Comparison of ENCODE assay signal across 21 cellular contexts in genomic region chr17:44977740-44978584, GRCh38. TPM values are rescaled to one million over a fixed set of nuclear protein-coding genes. Genes with fewer than 3 reads are reported as not detected.
DNase-seq lines count a peak whose midpoint lies in the region; ATAC-seq, FAIRE-seq and TF ChIP-seq lines count a peak whose summit lies in the region.
"Had no signal": no experiment of that assay in that cellular context is flagged by ENCODE, and none has a peak within 500 bp of the region (broad histone marks: within the 10 kb centered on the region; RNA-seq: fewer than 3 reads in every experiment).

No MANE protein-coding gene starts in this region.

- CTCF ChIA-PET in A549 (lab: Yijun Ruan, JAX): interaction anchor here (0.8 to 8.9 kb wide), 18 partner anchors 7 to 154 kb away, joined by 3 to 112 read pairs (median 4); partner anchors contain the start of genes C1QL1 and PLCD3

- H3K9me3 ChIP-seq in A549: no peaks in the 10 kb centered on the region
- no peaks in the 10 kb centered on the region for H3K9me3 ChIP-seq in Loucy (ENCODE audit: insufficient read depth, low read depth, low read length)
- no peaks in the 10 kb centered on the region for H3K9me3 ChIP-seq in cardiac muscle cell (ENCODE audit: low read depth)
- H3K9me3 ChIP-seq in MM.1S (replicated peaks; ENCODE audit: insufficient read depth, low read length): no peaks in the 10 kb centered on the region
- H3K9me3 ChIP-seq: suprapubic skin had no signal

- FAIRE-seq in A549 (lab: Jason Lieb, UNC): no peak
- FAIRE-seq: GM12892 had no signal

- ATAC-seq in A549: no peak

- H3K27me3 Mint-ChIP-seq in nephron progenitor cell (ENCODE audit: low read depth, poor library complexity): peaks cover 55% of the 10 kb centered on the region

- H2AFZ ChIP-seq in Loucy (ENCODE audit: low read length) (0 out of 2 replicates have a peak overlapping the region, but pooled peaks have one; percentile 30), MM.1S (ENCODE audit: low read length) (no peak overlapping the region)
- H2AFZ ChIP-seq: parathyroid adenoma had no signal

- peak overlapping the region; percentile 48 for H3K4me3 Mint-ChIP-seq in nephron progenitor cell
- H3K4me3 Mint-ChIP-seq: activated CD4-positive, alpha-beta T cell treated with anti-CD3 and anti-CD28 coated beads, Interleukin-2, amount 10 ng/mL, durations not matched to agents 7 days and 5 days; CD4-positive, CD25-positive, alpha-beta regulatory T cell; central memory CD8-positive, alpha-beta T cell; immature natural killer cell; T-helper 1 cell treated with Interleukin-12 subunit alpha and Interleukin-12 subunit beta and Interleukin-4 antibody, amounts not matched to agents 30 μg/mL and 1 μg/mL, for 36 hours had no signal

- H3K4me1 ChIP-seq in A549 (peaks cover 45% of the 10 kb centered on the region), Loucy (ENCODE audit: insufficient read depth, low read length, poor library complexity, severe bottlenecking) (no peaks in the 10 kb centered on the region), cardiac muscle cell (ENCODE audit: low read depth) (peaks cover 57% of the 10 kb centered on the region), MM.1S (ENCODE audit: low read length) (no peaks in the 10 kb centered on the region)
- H3K4me1 ChIP-seq: parathyroid adenoma, suprapubic skin had no signal

- no peaks in the 10 kb centered on the region for H3K9me2 ChIP-seq in Loucy (replicated peaks; ENCODE audit: low read depth, low read length)
- no peaks in the 10 kb centered on the region for H3K9me2 ChIP-seq in MM.1S (replicated peaks; ENCODE audit: insufficient read depth, low read length)

- no peaks in the 10 kb centered on the region for H3K36me3 ChIP-seq in Loucy (ENCODE audit: insufficient read depth, low read length)
- H3K36me3 ChIP-seq in cardiac muscle cell: no peaks in the 10 kb centered on the region
- no peaks in the 10 kb centered on the region for H3K36me3 ChIP-seq in MM.1S (replicated peaks; ENCODE audit: insufficient read depth, low read length)
- H3K36me3 ChIP-seq: suprapubic skin had no signal

- no peaks in the 10 kb centered on the region for H3K79me2 ChIP-seq in Loucy (ENCODE audit: insufficient read depth, low read length)
- H3K79me2 ChIP-seq in MM.1S (ENCODE audit: low read length): no peaks in the 10 kb centered on the region
- H3K79me2 ChIP-seq: parathyroid adenoma had no signal

- DNase-seq in A549 (ENCODE audit: low read depth in 1 of 2, low spot score in 1 of 2) (no peak), cardiac muscle cell (ENCODE audit: low read depth in 1 of 2, low spot score in 1 of 2) (peak in 1 of 2 donors; percentile 75), nephron progenitor cell (no peak), hippocampal formation (lab: John Stamatoyannopoulos, UW) (no peak), MM.1S (no peak)
- no peak for DNase-seq in stimulated activated CD4-positive, alpha-beta T cell treated with anti-CD3 and anti-CD28 coated beads, Interleukin-12 subunit alpha, Interleukin-12 subunit beta, amount 100 ng/mL, for 4 hours
- no peak for DNase-seq in activated T-cell treated with anti-CD3 and anti-CD28 coated beads, Interleukin-2, amount 50 U/mL, for 1 hour
- DNase-seq: activated CD4-positive, alpha-beta T cell treated with anti-CD3 and anti-CD28 coated beads, Interleukin-2, amount 10 ng/mL, durations not matched to agents 7 days and 5 days; activated naive CD4-positive, alpha-beta T cell; amygdala; CD4-positive, CD25-positive, alpha-beta regulatory T cell; immature natural killer cell; MV-4-11; NCI-H2081; SHP77 had no signal

- no peak overlapping the region for H3K9ac ChIP-seq in Loucy (ENCODE audit: low read depth, low read length, poor library complexity, severe bottlenecking)
- no peak overlapping the region for H3K9ac ChIP-seq in MM.1S (ENCODE audit: low read length)
- H3K9ac ChIP-seq: parathyroid adenoma had no signal

- H3K4me3 ChIP-seq in A549 (no peak overlapping the region), Loucy (ENCODE audit: low read length, poor library complexity, severe bottlenecking) (no peak overlapping the region), cardiac muscle cell (no peak overlapping the region), MM.1S (ENCODE audit: low read length) (no peak overlapping the region)
- H3K4me3 ChIP-seq: suprapubic skin had no signal

- H3K27me3 ChIP-seq in Loucy (ENCODE audit: insufficient read depth, low read length, poor library complexity, severe bottlenecking) (no peaks in the 10 kb centered on the region), cardiac muscle cell (no peaks in the 10 kb centered on the region), MM.1S (replicated peaks; ENCODE audit: insufficient read depth, low read length) (peaks cover 68% of the 10 kb centered on the region)

- H3K36me3 Mint-ChIP-seq in nephron progenitor cell (ENCODE audit: low read depth): no peaks in the 10 kb centered on the region
- H3K36me3 Mint-ChIP-seq: immature natural killer cell had no signal

- no peak overlapping the region for H3K4me2 ChIP-seq in A549
- no peak overlapping the region for H3K4me2 ChIP-seq in Loucy (ENCODE audit: low read depth, low read length, poor library complexity, severe bottlenecking)
- no peak overlapping the region for H3K4me2 ChIP-seq in MM.1S (ENCODE audit: low read depth, low read length)

- 76% methylated on average over 10 of the region's 10 CpGs for WGBS in A549 (ENCODE audit: missing lambda C conversion rate)

- H3K9me3 Mint-ChIP-seq in nephron progenitor cell: no peaks in the 10 kb centered on the region
- H3K9me3 Mint-ChIP-seq: activated CD4-positive, alpha-beta T cell treated with anti-CD3 and anti-CD28 coated beads, Interleukin-2, amount 10 ng/mL, durations not matched to agents 7 days and 5 days; CD4-positive, CD25-positive, alpha-beta regulatory T cell; central memory CD8-positive, alpha-beta T cell; immature natural killer cell; T-helper 1 cell treated with Interleukin-12 subunit alpha and Interleukin-12 subunit beta and Interleukin-4 antibody, amounts not matched to agents 30 μg/mL and 1 μg/mL, for 36 hours had no signal

- POLR2A ChIA-PET in A549 (lab: Yijun Ruan, JAX): interaction anchor here (0.5 kb wide), 1 partner anchor 10 kb away, joined by 3 read pairs; the partner anchor contains the start of gene C1QL1

- no peak for TF ChIP-seq RAD21 in A549 (conservative IDR thresholded peaks at IDR 0.05 in 1 of 2, IDR thresholded peaks at IDR 0.05 in 1 of 2)

- no peak for TF ChIP-seq EP300 in A549 (IDR thresholded peaks at IDR 0.05)

- TF ChIP-seq CTCF in A549 (IDR thresholded peaks at IDR 0.05) (no peak), Loucy (conservative IDR thresholded peaks at IDR 0.05; ENCODE audit: low read length) (no peak), cardiac muscle cell (IDR thresholded peaks at IDR 0.05; ENCODE audit: low read depth, low read length) (no peak), nephron progenitor cell (IDR thresholded peaks at IDR 0.05) (no peak), MM.1S (IDR thresholded peaks at IDR 0.05; ENCODE audit: low read length) (no peak)

- H3K4me1 Mint-ChIP-seq in nephron progenitor cell: peaks cover 67% of the 10 kb centered on the region
- H3K4me1 Mint-ChIP-seq: activated CD4-positive, alpha-beta T cell treated with anti-CD3 and anti-CD28 coated beads, Interleukin-2, amount 10 ng/mL, durations not matched to agents 7 days and 5 days; CD4-positive, CD25-positive, alpha-beta regulatory T cell; central memory CD8-positive, alpha-beta T cell; immature natural killer cell had no signal

- H3K27ac ChIP-seq in A549 (peak overlapping the region; percentile 43 to 87; a peak in 5 of 6 replicates), cardiac muscle cell (peak overlapping the region; percentile 93), MM.1S (ENCODE audit: low read length) (no peak overlapping the region)
- H3K27ac ChIP-seq: parathyroid adenoma, suprapubic skin had no signal

- H3F3A ChIP-seq in Loucy (ENCODE audit: low read depth) (no peaks in the 10 kb centered on the region), MM.1S (ENCODE audit: insufficient read depth, low read length) (no peaks in the 10 kb centered on the region)

- H4K20me1 ChIP-seq in Loucy (ENCODE audit: insufficient read depth, low read length, poor library complexity, severe bottlenecking) (no peaks in the 10 kb centered on the region), MM.1S (ENCODE audit: insufficient read depth, low read length) (no peaks in the 10 kb centered on the region)

- no peak overlapping the region for H3K27ac Mint-ChIP-seq in nephron progenitor cell
- H3K27ac Mint-ChIP-seq: activated CD4-positive, alpha-beta T cell treated with anti-CD3 and anti-CD28 coated beads, Interleukin-2, amount 10 ng/mL, durations not matched to agents 7 days and 5 days; CD4-positive, CD25-positive, alpha-beta regulatory T cell; immature natural killer cell; T-helper 1 cell treated with Interleukin-12 subunit alpha and Interleukin-12 subunit beta and Interleukin-4 antibody, amounts not matched to agents 30 μg/mL and 1 μg/mL, for 36 hours had no signal

- TF ChIP-seq POLR2A in A549 (IDR thresholded peaks at IDR 0.05; ENCODE audit: low read length): no peak

TF ChIP-seq in A549, 52 proteins besides CTCF, POLR2A, EP300 and RAD21 (continues in another document):
- TF ChIP-seq HOXB13 (CRISPR knock-in tag; IDR thresholded peaks at IDR 0.05; ENCODE audit: low read depth) (no peak), BHLHE40 (IDR thresholded peaks at IDR 0.05; ENCODE audit: low read depth, low read length) (no peak), RFX5 (IDR thresholded peaks at IDR 0.05) (no peak), TFCP2L1 (CRISPR knock-in tag; IDR thresholded peaks at IDR 0.05) (no peak), HDAC2 (IDR thresholded peaks at IDR 0.05) (no peak), HOXB5 (CRISPR knock-in tag; IDR thresholded peaks at IDR 0.05) (no peak), CEBPB (IDR thresholded peaks at IDR 0.05) (no peak), ZNF302 (CRISPR knock-in tag; IDR thresholded peaks at IDR 0.05) (no peak), NPAS2 (CRISPR knock-in tag; IDR thresholded peaks at IDR 0.05; ENCODE audit: borderline replicate concordance) (no peak), HOXA7 (CRISPR knock-in tag; IDR thresholded peaks at IDR 0.05) (no peak), FOXS1 (CRISPR knock-in tag; IDR thresholded peaks at IDR 0.05) (no peak)

RNA-seq across cellular contexts. Expression of gene C1QL1, which starts 9.9 kb away (rescaled TPM):
- 1.9 and 2.6 TPM in 2 replicates for polyA plus RNA-seq in A549 (2011; rRNA removed)
- 17.3 and 27.1 TPM in 2 replicates for polyA plus RNA-seq in A549 (2012; cell fraction: cytosol; rRNA removed)
- polyA plus RNA-seq in A549 (2012; cell fraction: nucleus; rRNA removed): 11.6 and 18.6 TPM in 2 replicates
- 7.4 to 9.3 TPM (median 8.5 TPM) in 3 replicates for polyA plus RNA-seq in A549 (2017; fragmentation: RNase III; extraction: RNeasy Plus Mini Kit Qiagen cat#74134 plus additional on column Dnase treatment)
- 2.5 TPM in 2 replicates for polyA minus RNA-seq in A549 (2011; rRNA and poly(A)+ RNA removed)
- total RNA-seq in cardiac muscle cell: 24.6 and 25.2 TPM in 2 replicates
- 38.6 and 44.0 TPM in 2 replicates for polyA plus RNA-seq in cardiac muscle cell
- total RNA-seq: CD4-positive, CD25-positive, alpha-beta regulatory T cell; suprapubic skin had no signal
- polyA plus RNA-seq: CD4-positive, CD25-positive, alpha-beta regulatory T cell had no signal

RNA-seq across cellular contexts. Expression of gene KIF18B, which starts 30.4 kb away (rescaled TPM):
- polyA plus RNA-seq in A549 (2011; rRNA removed): 19.6 and 20.5 TPM in 2 replicates
- polyA plus RNA-seq in A549 (2012; cell fraction: cytosol; rRNA removed): 53.3 and 61.3 TPM in 2 replicates
- polyA plus RNA-seq in A549 (2012; cell fraction: nucleus; rRNA removed): 229 and 244 TPM in 2 replicates
- polyA plus RNA-seq in A549 (2017; fragmentation: RNase III; extraction: RNeasy Plus Mini Kit Qiagen cat#74134 plus additional on column Dnase treatment): 39.9 to 41.7 TPM (median 41.7 TPM) in 3 replicates
- polyA minus RNA-seq in A549 (2011; rRNA and poly(A)+ RNA removed): 48.0 and 51.0 TPM in 2 replicates
- total RNA-seq in cardiac muscle cell: 4.2 and 21.1 TPM in 2 replicates
- polyA plus RNA-seq in cardiac muscle cell: 4.1 and 22.2 TPM in 2 replicates
